23 cellular contexts compared by ENCODE assay signal in genomic region chr11:74479340-74480123, GRCh38. TPM values are rescaled to one million over a fixed set of nuclear protein-coding genes. Genes with fewer than 3 reads are reported as not detected.
DNase-seq lines count a peak whose midpoint lies in the region; ATAC-seq and TF ChIP-seq lines count a peak whose summit lies in the region.
"Had no signal": no experiment of that assay in that cellular context is flagged by ENCODE, and none has a peak within 500 bp of the region (broad histone marks: within the 10 kb centered on the region; RNA-seq: fewer than 3 reads in every experiment).

No MANE protein-coding gene starts in this region.

- ATAC-seq in GM23338 (no peak), WTC11 (no peak), SK-N-SH treated with all-trans-retinoic acid at 6 μM for 48 hours (no peak), T-helper 17 cell (no peak), HG03175 (IDR thresholded peaks at IDR 0.05; ENCODE audit: unreplicated experiment) (no peak)
- ATAC-seq: GM12878 had no signal

- H3K4me2 ChIP-seq in GM23338 = no peak overlapping the region
- H3K4me2 ChIP-seq: BLaER1 had no signal

- DNase-seq in GM23338 (ENCODE audit: low spot score) (no peak), NB4 (ENCODE audit: low read depth) (peak; percentile 60), WTC11 (ENCODE audit: low spot score) (no peak), T-helper 17 cell (no peak)
- no peak for DNase-seq in activated T-cell treated with anti-CD3 and anti-CD28 coated beads, Interleukin-2, amount 50 U/mL, for 1 hour
- DNase-seq: ACHN; Caco-2; CD4-positive, alpha-beta T cell; DND-41; GOT3; KBM-7; NCI-H1105; NCI-H2029 treated with DMSO at 0.1 percent for 48 hours; NCI-H226; NCI-H510A treated with DMSO at 0.1 percent for 48 hours; NCI-H774; NK-92 treated with Interleukin-12 subunit alpha and Interleukin-12 subunit beta, amount 100 ng/mL, for 24 hours; Peyer's patch had no signal

- H3K36me3 ChIP-seq in GM23338 (ENCODE audit: insufficient read depth) = no peaks in the 10 kb centered on the region
- H3K36me3 ChIP-seq: BLaER1, Peyer's patch, SJSA1 had no signal

- peak overlapping the region; percentile 84 for H2AFZ ChIP-seq in GM23338

- H3F3A ChIP-seq in GM23338 (replicated peaks; ENCODE audit: low read depth) = no peaks in the 10 kb centered on the region

- TF ChIP-seq CTCF in GM23338 (conservative IDR thresholded peaks at IDR 0.05; ENCODE audit: low read depth in 2 of 2) (no peak), NB4 (IDR thresholded peaks at IDR 0.05; ENCODE audit: low read depth, low read length) (no peak), WTC11 (IDR thresholded peaks at IDR 0.05) (no peak)

- 0 out of 2 replicates have a peak, but pooled peaks cover 6% of the 10 kb centered on the region for H3K9me2 ChIP-seq in GM23338 (ENCODE audit: insufficient read depth)

- H3K27me3 Mint-ChIP-seq in GM23338 (ENCODE audit: insufficient read depth, low read depth, poor library complexity) (peaks cover 5% of the 10 kb centered on the region), WTC11 (ENCODE audit: low read depth) (no peaks in the 10 kb centered on the region; the same call in 1 of the 2 replicates), T-helper 17 cell (peaks cover 14% of the 10 kb centered on the region)
- H3K27me3 Mint-ChIP-seq: CD4-positive, alpha-beta T cell had no signal

- no peak overlapping the region for H3K27ac ChIP-seq in GM23338 (ENCODE audit: low read depth)
- H3K27ac ChIP-seq: BLaER1, Peyer's patch, SJSA1 had no signal

- H3K36me3 Mint-ChIP-seq in GM23338 (ENCODE audit: low read depth) = no peaks in the 10 kb centered on the region
- no peaks in the 10 kb centered on the region for H3K36me3 Mint-ChIP-seq in WTC11
- H3K36me3 Mint-ChIP-seq in T-helper 17 cell (ENCODE audit: low read depth) = peaks cover 5% of the 10 kb centered on the region

- H3K4me1 ChIP-seq in GM23338 (ENCODE audit: insufficient read depth) = no peaks in the 10 kb centered on the region
- H3K4me1 ChIP-seq: Caco-2, Peyer's patch, SJSA1 had no signal

- no peaks in the 10 kb centered on the region for H3K27me3 ChIP-seq in GM23338 (ENCODE audit: insufficient read depth)
- H3K27me3 ChIP-seq: BLaER1, Peyer's patch, SJSA1 had no signal

- POLR2A ChIA-PET in WTC11 (lab: Charles Lee) = no interaction called here

- TF ChIP-seq POLR2A in NB4 (IDR thresholded peaks at IDR 0.05; ENCODE audit: extremely low read depth, insufficient read length) = no peak

- H3K4me3 Mint-ChIP-seq in GM23338 = no peak overlapping the region
- H3K4me3 Mint-ChIP-seq in WTC11 = no peak overlapping the region
- H3K4me3 Mint-ChIP-seq in T-helper 17 cell = no peak overlapping the region
- H3K4me3 Mint-ChIP-seq: CD4-positive, alpha-beta T cell had no signal

- no peaks in the 10 kb centered on the region for H3K9me3 ChIP-seq in T-helper 17 cell (ENCODE audit: control insufficient read depth, low read length, poor library complexity, severe bottlenecking)
- H3K9me3 ChIP-seq: BLaER1, Caco-2, Peyer's patch, SJSA1 had no signal

- H3K4me1 Mint-ChIP-seq in GM23338 (no peaks in the 10 kb centered on the region), WTC11 (no peaks in the 10 kb centered on the region), T-helper 17 cell (peaks cover 3% of the 10 kb centered on the region)

- CTCF ChIA-PET in WTC11 (lab: Charles Lee) = interaction anchor here (1.6 to 2.2 kb wide), 4 partner anchors 8 to 91 kb away, joined by 3 to 7 read pairs (median 6); no protein-coding TSS in a partner anchor

- H4K20me1 ChIP-seq in GM23338 (replicated peaks; ENCODE audit: insufficient read depth) = no peaks in the 10 kb centered on the region
- H4K20me1 ChIP-seq: BLaER1 had no signal

- H3K4me3 ChIP-seq in GM23338 (no peak overlapping the region), NB4 (ENCODE audit: low read depth, low read length) (no peak overlapping the region)
- H3K4me3 ChIP-seq: BLaER1, GM12878, Peyer's patch, SJSA1 had no signal

- H3K79me2 ChIP-seq in GM23338 (replicated peaks; ENCODE audit: insufficient read depth) = no peaks in the 10 kb centered on the region

- H3K9me3 Mint-ChIP-seq in GM23338 (no peaks in the 10 kb centered on the region; the same call in 2 of the 3 replicates), WTC11 (peaks cover 4% of the 10 kb centered on the region; the same call in 1 of the 2 replicates)
- H3K9me3 Mint-ChIP-seq: CD4-positive, alpha-beta T cell had no signal

- H3K27ac Mint-ChIP-seq in GM23338 = no peak overlapping the region
- H3K27ac Mint-ChIP-seq in WTC11 = no peak overlapping the region
- no peak overlapping the region for H3K27ac Mint-ChIP-seq in T-helper 17 cell
- H3K27ac Mint-ChIP-seq: CD4-positive, alpha-beta T cell had no signal

TF ChIP-seq in GM23338, 12 proteins besides CTCF, POLR2A, EP300 and RAD21 (continues in another document):
- TF ChIP-seq CREB1 (CRISPR knock-in tag; IDR thresholded peaks at IDR 0.05; ENCODE audit: low read depth) = no peak

TF ChIP-seq in WTC11, 78 proteins besides CTCF, POLR2A, EP300 and RAD21 (continues in another document):
- TF ChIP-seq ERG (CRISPR knock-in tag; IDR thresholded peaks at IDR 0.05) (no peak), FOXJ3 (CRISPR knock-in tag; IDR thresholded peaks at IDR 0.05; ENCODE audit: borderline replicate concordance) (no peak), ATF3 (CRISPR knock-in tag; conservative IDR thresholded peaks at IDR 0.05) (no peak)

TF ChIP-seq in SK-N-SH treated with all-trans-retinoic acid at 6 μM for 48 hours, 23 proteins besides CTCF, POLR2A, EP300 and RAD21:
- TF ChIP-seq ZNF565 (CRISPR knock-in tag; conservative IDR thresholded peaks at IDR 0.05; ENCODE audit: low read depth) (no peak), ZNF70 (CRISPR knock-in tag; IDR thresholded peaks at IDR 0.05) (no peak), ESRRG (CRISPR knock-in tag; IDR thresholded peaks at IDR 0.05) (no peak), PATZ1 (CRISPR knock-in tag; IDR thresholded peaks at IDR 0.05; ENCODE audit: borderline replicate concordance) (no peak), ISL1 (CRISPR knock-in tag; IDR thresholded peaks at IDR 0.05) (no peak), GLIS3 (CRISPR knock-in tag; IDR thresholded peaks at IDR 0.05) (no peak), SNAI2 (CRISPR knock-in tag; IDR thresholded peaks at IDR 0.05) (no peak), CREB5 (CRISPR knock-in tag; IDR thresholded peaks at IDR 0.05; ENCODE audit: low read depth) (no peak), POU6F1 (CRISPR knock-in tag; IDR thresholded peaks at IDR 0.05; ENCODE audit: borderline replicate concordance, low read depth) (no peak), TCF4 (CRISPR knock-in tag; IDR thresholded peaks at IDR 0.05; ENCODE audit: borderline replicate concordance) (no peak), ZNF8 (CRISPR knock-in tag; IDR thresholded peaks at IDR 0.05) (no peak), ZFP30 (CRISPR knock-in tag; IDR thresholded peaks at IDR 0.05) (no peak), RARB (CRISPR knock-in tag; IDR thresholded peaks at IDR 0.05) (no peak), TOX (CRISPR knock-in tag; IDR thresholded peaks at IDR 0.05; ENCODE audit: borderline replicate concordance) (no peak), ARNTL (CRISPR knock-in tag; IDR thresholded peaks at IDR 0.05; ENCODE audit: borderline replicate concordance, low read depth) (no peak)

RNA-seq across cellular contexts. Expression of gene KCNE3, which starts 12.2 kb away (rescaled TPM):
- 4.3 and 10.6 TPM in 2 replicates for total RNA-seq in GM23338 (2014; rRNA removed; shearing (Covaris generic))
- 2.3 and 2.4 TPM in 2 replicates for polyA plus RNA-seq in GM23338 (2016; fragmentation: Nextera tagmentation; extraction: Ambion mirVana)
- total RNA-seq in WTC11 (2021) = 1.9 to 3.7 TPM (median 3.5 TPM) in 3 replicates
- 1 to 10 TPM in 1 of 2 donors, under 1 TPM in 1; 0.40 to 1.6 TPM for total RNA-seq in T-helper 17 cell
- total RNA-seq: GM12878, SJSA1 had no signal
- polyA plus RNA-seq: GM12878 had no signal

RNA-seq across cellular contexts. Expression of gene LIPT2, which starts 14.0 kb away (rescaled TPM):
- total RNA-seq in GM23338 (2014; rRNA removed; shearing (Covaris generic)) = 16.9 and 19.5 TPM in 2 replicates
- polyA plus RNA-seq in GM23338 (2016; fragmentation: Nextera tagmentation; extraction: Ambion mirVana) = 5.9 and 8.2 TPM in 2 replicates
- total RNA-seq in WTC11 (2021) = 9.3 to 9.6 TPM (median 9.5 TPM) in 3 replicates
- total RNA-seq in T-helper 17 cell = 1 to 10 TPM; 5.8 to 6.8 TPM
